In genomic region chr4:45453258-45453841, GRCh38 we compare ENCODE assay signal across 9 cellular contexts.
A peak's percentile ranks its signal among the peaks of the same experiment; 100 is the strongest.
DNase-seq lines count a peak whose midpoint lies in the region; ATAC-seq and TF ChIP-seq lines count a peak whose summit lies in the region.
"Had no signal": no experiment of that assay in that cellular context is flagged by ENCODE, and none has a peak within 500 bp of the region (broad histone marks: within the 10 kb centered on the region; RNA-seq: fewer than 3 reads in every experiment).

No MANE protein-coding gene starts in this region.

- TF ChIP-seq CTCF in KMS-11 (conservative IDR thresholded peaks at IDR 0.05; ENCODE audit: low read depth, low read length) (peak; percentile 37; the same call in 1 of the 2 replicates), RWPE2 (IDR thresholded peaks at IDR 0.05; ENCODE audit: poor library complexity, severe bottlenecking) (peak; percentile 77), hepatocyte (IDR thresholded peaks at IDR 0.05; ENCODE audit: poor library complexity) (peak; percentile 72), lower leg skin (IDR thresholded peaks at IDR 0.05) (no peak)

- no peak for TF ChIP-seq POLR2A in lower leg skin (IDR thresholded peaks at IDR 0.05)

- H3K27ac ChIP-seq in KMS-11: no peak overlapping the region
- no peak overlapping the region for H3K27ac ChIP-seq in RWPE2 (ENCODE audit: poor library complexity, severe bottlenecking)
- H3K27ac ChIP-seq in hepatocyte: no peak overlapping the region

- H2AFZ ChIP-seq in KMS-11 (ENCODE audit: low read depth): no peak overlapping the region
- no peak overlapping the region for H2AFZ ChIP-seq in hepatocyte

- H3K9ac ChIP-seq in KMS-11: no peak overlapping the region

- no peaks in the 10 kb centered on the region for H3K27me3 ChIP-seq in KMS-11 (ENCODE audit: insufficient read depth, low read depth)
- H3K27me3 ChIP-seq in RWPE2 (ENCODE audit: insufficient read depth, poor library complexity, severe bottlenecking): peaks cover 5% of the 10 kb centered on the region
- H3K27me3 ChIP-seq in hepatocyte: peaks cover 5% of the 10 kb centered on the region

- H3K4me3 ChIP-seq in KMS-11 (IDR thresholded peaks at IDR 0.05; ENCODE audit: insufficient read depth, low read depth, low read length) (no peak overlapping the region), RWPE2 (ENCODE audit: severe bottlenecking) (no peak overlapping the region), hepatocyte (no peak overlapping the region), lower leg skin (ENCODE audit: low read depth, poor library complexity, severe bottlenecking) (no peak overlapping the region)
- H3K4me3 ChIP-seq: K562 had no signal

- 42% methylated on average over 5 of the region's 5 CpGs for WGBS in hepatocyte (ENCODE audit: low lambda C conversion rate, missing lambda C conversion rate)
- WGBS in lower leg skin, 2 donors: 34% methylated on average over 5 of the region's 5 CpGs

- ATAC-seq in GM18520 (IDR thresholded peaks at IDR 0.05; ENCODE audit: unreplicated experiment) (peak; percentile 70), RWPE2 (ENCODE audit: low read depth) (peak; percentile 91), HG03095 (IDR thresholded peaks at IDR 0.05; ENCODE audit: unreplicated experiment) (no peak)
- ATAC-seq: K562 had no signal

- H3K79me2 ChIP-seq in KMS-11 (ENCODE audit: insufficient read depth, low read depth) (no peaks in the 10 kb centered on the region), hepatocyte (no peaks in the 10 kb centered on the region)

- no peak overlapping the region for H3K4me2 ChIP-seq in KMS-11
- no peak overlapping the region for H3K4me2 ChIP-seq in hepatocyte

- no peaks in the 10 kb centered on the region for H3K9me3 ChIP-seq in RWPE2 (ENCODE audit: severe bottlenecking)
- no peaks in the 10 kb centered on the region for H3K9me3 ChIP-seq in hepatocyte (ENCODE audit: low read depth)

- H3K9me2 ChIP-seq in hepatocyte (replicated peaks; ENCODE audit: insufficient read depth): no peaks in the 10 kb centered on the region

- H4K20me1 ChIP-seq in KMS-11 (ENCODE audit: insufficient read depth): no peaks in the 10 kb centered on the region
- H4K20me1 ChIP-seq in hepatocyte (ENCODE audit: insufficient read depth, poor library complexity, severe bottlenecking): no peaks in the 10 kb centered on the region

- DNase-seq in RWPE2 (ENCODE audit: low spot score): no peak
- peak; percentile 76 for DNase-seq in hepatocyte (ENCODE audit: low spot score)
- no peak for DNase-seq in iPS-NIHi7 (ENCODE audit: extremely low spot score)
- no peak for DNase-seq in lower leg skin (ENCODE audit: low spot score in 2 of 2)
- no peak for DNase-seq in central memory CD4-positive, alpha-beta T cell

- intact Hi-C loops in lower leg skin (cut with DNase I; ENCODE audit: low total_unique reads): no loop called here

- H3K4me1 ChIP-seq in KMS-11 (ENCODE audit: low read depth, poor library complexity, severe bottlenecking) (no peaks in the 10 kb centered on the region), RWPE2 (ENCODE audit: insufficient read depth, poor library complexity, severe bottlenecking) (no peaks in the 10 kb centered on the region), hepatocyte (ENCODE audit: insufficient read depth) (no peaks in the 10 kb centered on the region)

- no peaks in the 10 kb centered on the region for H3K36me3 ChIP-seq in KMS-11 (ENCODE audit: insufficient read depth)
- no peaks in the 10 kb centered on the region for H3K36me3 ChIP-seq in RWPE2 (ENCODE audit: low read depth)
- no peaks in the 10 kb centered on the region for H3K36me3 ChIP-seq in hepatocyte (replicated peaks; ENCODE audit: insufficient read depth, low read depth)

Comparison
In these comparisons a context has a peak if more than half of its experiments do, and no peak if none do; other contexts are left out.
1. CTCF ChIP-seq: peak in KMS-11 (single experiment), RWPE2 (single experiment) and hepatocyte (single experiment); none in lower leg skin (0 of 3).